38 cellular contexts compared by ENCODE assay signal in genomic region chr2:24957221-24957620, GRCh38.
"Had no signal": no experiment of that assay in that cellular context is flagged by ENCODE, and none has a peak within 500 bp of the region (broad histone marks: within the 10 kb centered on the region; RNA-seq: fewer than 3 reads in every experiment).

No MANE protein-coding gene starts in this region.

- H3K4me1 ChIP-seq: adrenal gland, body of pancreas, breast epithelium, Peyer's patch had no signal

- ATAC-seq: activated naive CD4-positive, alpha-beta T cell treated with anti-CD3 and anti-CD28 coated beads, Interleukin-2, amount 50 U/mL, for 72 hours; activated T-cell treated with anti-CD3 and anti-CD28 coated beads, Interleukin-2, amount 50 U/mL, for 4 hours; body of pancreas; PC-3; Right ventricle myocardium inferior had no signal

- DNase-seq: activated B cell treated with CpG ODN at 0.5 μM for 24 hours; activated CD4-positive, alpha-beta memory T cell treated with anti-CD3 and anti-CD28 coated beads for 36 hours; activated CD4-positive, alpha-beta T cell treated with anti-CD3 and anti-CD28 coated beads for 4 hours; activated CD4-positive, alpha-beta T cell treated with anti-CD3 and anti-CD28 coated beads, Interleukin-2, amount 50 U/mL, for 1 hour; activated CD4-positive, CD25-positive, alpha-beta regulatory T cell treated with anti-CD3 and anti-CD28 coated beads, Interleukin-2, amount 50 U/mL, for 72 hours; activated CD8-positive, alpha-beta memory T cell treated with anti-CD3 and anti-CD28 coated beads, Interleukin-2, amount 50 U/mL, for 4 hours; activated gamma-delta T cell treated with Interleukin-2 at 50 U/mL for 16 hours; activated naive CD4-positive, alpha-beta T cell treated with anti-CD3 and anti-CD28 coated beads for 36 hours; activated T-cell treated with anti-CD3 and anti-CD28 coated beads for 4 hours; activated T-cell treated with anti-CD3 and anti-CD28 coated beads, Interleukin-2, amount 50 U/mL, for 4 hours; adrenal gland; body of pancreas; Kasumi-1; MG63; NCI-H1048; NCI-H1105 treated with DMSO at 0.1 percent for 48 hours; NCI-H1436; NCI-H187; NCI-H2029 treated with DMSO at 0.1 percent for 48 hours; NCI-H2107; NCI-H226; NCI-H446 treated with DMSO at 0.1 percent for 48 hours; NCI-H526; NCI-H774; PC-3; Peyer's patch; SIG-M5; SW 1271; T-helper 1 cell; T-helper 2 cell; T-helper 9 cell had no signal

- H3K4me3 ChIP-seq: adrenal gland, body of pancreas, breast epithelium, coronary artery, MG63, Peyer's patch had no signal

- H3K27me3 ChIP-seq: adrenal gland, body of pancreas, breast epithelium, MG63, Peyer's patch had no signal

- H3K27ac ChIP-seq: adrenal gland, body of pancreas, breast epithelium, coronary artery, Peyer's patch, RWPE1, VCaP had no signal

- H3K9me3 ChIP-seq: adrenal gland, body of pancreas, MG63, Peyer's patch had no signal

- FAIRE-seq: astrocyte had no signal
